8 cellular contexts compared by ENCODE assay signal in the genomic region with DNA sequence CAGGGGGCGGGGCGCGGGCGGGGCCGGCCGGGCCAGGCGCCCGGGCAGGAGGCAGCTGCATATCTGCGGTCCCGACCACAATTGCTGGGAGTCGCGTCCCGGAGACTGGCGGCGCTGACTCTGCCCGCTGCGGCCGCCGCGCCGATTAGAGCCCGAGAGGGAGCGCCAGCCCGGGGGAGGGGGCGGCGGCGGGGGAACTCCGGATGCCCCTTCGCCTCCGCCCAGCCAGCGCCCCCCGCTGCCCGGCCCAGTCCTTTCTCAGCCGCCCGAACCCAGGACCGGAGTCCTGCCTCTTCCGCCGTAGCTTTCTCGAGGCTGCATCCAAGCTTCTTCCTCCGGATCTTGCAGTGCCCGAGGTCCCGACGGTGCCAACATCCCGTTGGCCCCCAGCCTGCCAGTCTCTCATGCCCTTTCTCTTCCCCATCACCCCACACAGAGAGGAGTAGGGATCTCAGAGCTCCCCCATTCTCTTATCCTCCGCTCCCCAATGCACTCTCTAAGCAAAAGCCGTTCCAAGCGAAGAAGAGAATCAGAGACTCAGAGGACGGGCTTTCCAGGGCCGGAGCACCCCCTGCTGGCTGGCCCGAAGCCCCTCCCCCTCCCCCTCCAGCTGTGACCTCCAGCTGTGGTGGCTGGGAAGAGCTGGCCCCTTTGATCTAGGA.
DNase-seq lines count a peak whose midpoint lies in the region; ATAC-seq and TF ChIP-seq lines count a peak whose summit lies in the region.

No MANE protein-coding gene starts in this region.

- H2AFZ ChIP-seq in OCI-LY1 (ENCODE audit: low read length): no peak overlapping the region; the same call in 1 of the 2 replicates

- H3K36me3 ChIP-seq in OCI-LY1 (ENCODE audit: insufficient read depth, low read length): no peaks in the 10 kb centered on the region
- H3K36me3 ChIP-seq in mucosa of rectum (ENCODE audit: control insufficient read depth in 2 of 2, insufficient read depth in 2 of 2, low read length in 2 of 2): no peaks in the 10 kb centered on the region

- H3F3A ChIP-seq in OCI-LY1 (ENCODE audit: insufficient read depth, low read length): no peaks in the 10 kb centered on the region

- TF ChIP-seq CTCF in GM10266 (IDR thresholded peaks at IDR 0.05; ENCODE audit: control insufficient read depth, insufficient read depth, low read depth, missing control alignments) (peak; percentile 77), OCI-LY1 (IDR thresholded peaks at IDR 0.05; ENCODE audit: low read length) (peak; percentile 85)

- H3K4me1 ChIP-seq in OCI-LY1 (ENCODE audit: insufficient read depth, low read length, severe bottlenecking): peaks cover 6% of the 10 kb centered on the region
- peaks cover 6 to 8% of the 10 kb centered on the region in 2 donors for H3K4me1 ChIP-seq in mucosa of rectum (ENCODE audit: control insufficient read depth in 2 of 2, insufficient read depth in 2 of 2, low read length in 2 of 2)

- peak; percentile 60 for ATAC-seq in HG03108 (IDR thresholded peaks at IDR 0.05; ENCODE audit: unreplicated experiment)
- no peak for ATAC-seq in HG03565 (IDR thresholded peaks at IDR 0.05; ENCODE audit: unreplicated experiment)

- no peaks in the 10 kb centered on the region for H4K20me1 ChIP-seq in OCI-LY1 (ENCODE audit: insufficient read depth, low read length)

- H3K4me3 ChIP-seq in OCI-LY1 (ENCODE audit: low read depth, low read length, poor library complexity, severe bottlenecking): peak overlapping the region; percentile 63
- H3K4me3 ChIP-seq in mucosa of rectum (ENCODE audit: low read length in 2 of 2): peak overlapping the region; percentile 59 to 78

- no peak for TF ChIP-seq POLR2A in erythroblast (IDR thresholded peaks at IDR 0.05; ENCODE audit: low read length)

- H3K4me2 ChIP-seq in OCI-LY1 (ENCODE audit: low read length): peak overlapping the region; percentile 94

- H3K9me2 ChIP-seq in OCI-LY1 (ENCODE audit: low read depth, low read length): no peaks in the 10 kb centered on the region

- peak overlapping the region; percentile 47; the same call in 1 of the 2 replicates for H3K9ac ChIP-seq in OCI-LY1 (ENCODE audit: low read length)
- peak overlapping the region; percentile 57 to 61 for H3K9ac ChIP-seq in mucosa of rectum (ENCODE audit: low read depth in 1 of 2, low read length in 2 of 2)

- H3K79me2 ChIP-seq in OCI-LY1 (ENCODE audit: insufficient read depth, low read length): no peaks in the 10 kb centered on the region

- H3K27me3 ChIP-seq in OCI-LY1 (ENCODE audit: insufficient read depth, low read length): no peaks in the 10 kb centered on the region; the same call in 1 of the 2 replicates
- H3K27me3 ChIP-seq in mucosa of rectum (ENCODE audit: control insufficient read depth in 2 of 2, insufficient read depth in 2 of 2, low read length in 2 of 2): no peaks in the 10 kb centered on the region

- DNase-seq in GM10266 (ENCODE audit: extremely low spot score) (peak; percentile 87), activated T-cell treated with anti-CD3 and anti-CD28 coated beads for 48 hours (ENCODE audit: low read depth) (peak; percentile 70), erythroblast (lab: John Stamatoyannopoulos, UW) (peak; percentile 65 to 75)
- peak; percentile 46 to 48 for DNase-seq in stimulated activated CD8-positive, alpha-beta memory T cell treated with anti-CD3 and anti-CD28 coated beads, Interleukin-4, amount 100 ng/mL, for 4 hours (ENCODE audit: low read depth in 2 of 2, low spot score in 1 of 2)

- H3K27ac ChIP-seq in OCI-LY1 (ENCODE audit: low read depth, low read length, poor library complexity, severe bottlenecking) (no peak overlapping the region), mucosa of rectum (ENCODE audit: low read depth in 2 of 2, low read length in 2 of 2) (peak overlapping the region; percentile 45 to 52)

- H3K9me3 ChIP-seq in OCI-LY1 (ENCODE audit: low read length) (no peaks in the 10 kb centered on the region), mucosa of rectum (ENCODE audit: control insufficient read depth in 2 of 2, low read length in 2 of 2) (no peaks in the 10 kb centered on the region)
